Comparison of ENCODE assay signal across 21 cellular contexts in genomic region chr2:238157506-238158017, GRCh38. TPM values are rescaled to one million over a fixed set of nuclear protein-coding genes. Genes with fewer than 3 reads are reported as not detected.
A peak's percentile ranks its signal among the peaks of the same experiment; 100 is the strongest.
DNase-seq lines count a peak whose midpoint lies in the region; ATAC-seq, FAIRE-seq and TF ChIP-seq lines count a peak whose summit lies in the region.
"Had no signal": no experiment of that assay in that cellular context is flagged by ENCODE, and none has a peak within 500 bp of the region (broad histone marks: within the 10 kb centered on the region; RNA-seq: fewer than 3 reads in every experiment).

No MANE protein-coding gene starts in this region.

- H3K4me2 ChIP-seq in mesenchymal stem cell (ENCODE audit: low read length, poor library complexity, severe bottlenecking), result no peak overlapping the region

- H4K91ac ChIP-seq in mesenchymal stem cell (ENCODE audit: low read length), result no peak overlapping the region

- peak overlapping the region; percentile 66 for H2AK5ac ChIP-seq in mesenchymal stem cell (ENCODE audit: low read length, severe bottlenecking)

- H3K27ac Mint-ChIP-seq in CD8-positive, alpha-beta T cell, result no peak overlapping the region
- H3K27ac Mint-ChIP-seq in WTC11, result no peak overlapping the region
- H3K27ac Mint-ChIP-seq: activated CD4-positive, alpha-beta T cell treated with anti-CD3 and anti-CD28 coated beads, Interleukin-2, amount 10 ng/mL, durations not matched to agents 24 days and 14 days; CD4-positive, alpha-beta memory T cell; stimulated activated memory B cell treated with anti-CD40 and anti-IgM and Interleukin-4, amounts not matched to agents 10 μg/mL and 1 μg/mL and 100 μg/mL, for 72 hours had no signal

- no peak overlapping the region for H3K27ac ChIP-seq in CD8-positive, alpha-beta T cell (ENCODE audit: low read depth, low read length)
- H3K27ac ChIP-seq in mesenchymal stem cell (ENCODE audit: low read length, poor library complexity, severe bottlenecking), result no peak overlapping the region
- H3K27ac ChIP-seq: right lobe of liver, testis had no signal

- H3K14ac ChIP-seq in mesenchymal stem cell (ENCODE audit: low read length in 2 of 2), result no peak overlapping the region

- ATAC-seq in CD8-positive, alpha-beta T cell, result no peak
- no peak; the same call in 1 of the 2 replicates for ATAC-seq in WTC11
- ATAC-seq in activated T-cell treated with anti-CD3 and anti-CD28 coated beads, Interleukin-2, amount 50 U/mL, for 4 hours, result no peak
- ATAC-seq: gastrocnemius medialis; right lobe of liver; stimulated activated memory B cell treated with anti-CD40 and anti-IgM and Interleukin-4, amounts not matched to agents 10 μg/mL and 1 μg/mL and 100 μg/mL, for 72 hours had no signal

- H2BK15ac ChIP-seq in mesenchymal stem cell (ENCODE audit: low read depth, poor library complexity, severe bottlenecking), result peak overlapping the region; percentile 75

- H2BK12ac ChIP-seq in mesenchymal stem cell (ENCODE audit: low read length in 2 of 2), result no peak overlapping the region

- H3K4ac ChIP-seq in mesenchymal stem cell (ENCODE audit: low read depth in 1 of 2, low read length in 2 of 2), result no peak overlapping the region

- POLR2A ChIA-PET in CD8-positive, alpha-beta T cell (lab: Charles Lee), result no interaction called here
- POLR2A ChIA-PET in WTC11 (lab: Charles Lee), result no interaction called here

- H3K4me3 ChIP-seq in CD8-positive, alpha-beta T cell (ENCODE audit: low read depth, low read length), result no peak overlapping the region
- H3K4me3 ChIP-seq in mesenchymal stem cell (ENCODE audit: insufficient read depth in 1 of 2, low read depth in 1 of 2, low read length in 2 of 2), result no peak overlapping the region
- H3K4me3 ChIP-seq: right lobe of liver had no signal

- H3K4me1 ChIP-seq in CD8-positive, alpha-beta T cell (ENCODE audit: insufficient read depth, low read length), result peaks cover 9% of the 10 kb centered on the region
- H3K4me1 ChIP-seq in mesenchymal stem cell (ENCODE audit: control insufficient read depth, insufficient read depth, low read depth, low read length), result peaks cover 45% of the 10 kb centered on the region
- H3K4me1 ChIP-seq: right lobe of liver, testis had no signal

- peaks cover 12% of the 10 kb centered on the region for H3K4me1 Mint-ChIP-seq in CD8-positive, alpha-beta T cell (ENCODE audit: low read depth)
- H3K4me1 Mint-ChIP-seq in WTC11, result peaks cover 11% of the 10 kb centered on the region
- peaks cover 11% of the 10 kb centered on the region for H3K4me1 Mint-ChIP-seq in activated T-cell treated with anti-CD3 and anti-CD28 coated beads, Interleukin-2, amount 50 U/mL, for 4 hours (ENCODE audit: low read depth)

- TF ChIP-seq POLR2A in GM12891 (IDR thresholded peaks at IDR 0.05; ENCODE audit: low read depth, low read length), result no peak

- FAIRE-seq in frontal cortex (lab: Jason Lieb, UNC) (no peak), GM12891 (lab: Jason Lieb, UNC) (no peak)

- WGBS in mesenchymal stem cell, result 68% methylated on average over 13 of the region's 14 CpGs

- DNase-seq in CD8-positive, alpha-beta T cell, result peak in 1 of 7 experiments; percentile 9
- DNase-seq in DMS79 (lab: John Stamatoyannopoulos, UW), result peak; percentile 72
- no peak for DNase-seq in WTC11 (ENCODE audit: low spot score)
- DNase-seq in mesenchymal stem cell, result no peak
- no peak for DNase-seq in frontal cortex (ENCODE audit: low spot score in 2 of 2)
- no peak for DNase-seq in activated T-cell treated with anti-CD3 and anti-CD28 coated beads, Interleukin-2, amount 50 U/mL, for 4 hours
- no peak for DNase-seq in HuH-7.5 (ENCODE audit: low spot score)
- DNase-seq in GM12891 (ENCODE audit: insufficient read length, low spot score), result no peak
- DNase-seq: activated CD4-positive, alpha-beta T cell treated with anti-CD3 and anti-CD28 coated beads, Interleukin-2, amount 10 ng/mL, durations not matched to agents 24 days and 14 days; activated CD8-positive, alpha-beta memory T cell treated with anti-CD3 and anti-CD28 coated beads, Interleukin-2, amount 50 U/mL, for 4 hours; amygdala; CD4-positive, alpha-beta memory T cell; EL; erythroblast; Karpas-422; NCI-H524; testis had no signal

- H3K27me3 ChIP-seq in CD8-positive, alpha-beta T cell (ENCODE audit: insufficient read depth, low read length), result peaks cover 11% of the 10 kb centered on the region
- H3K27me3 ChIP-seq in mesenchymal stem cell (ENCODE audit: control insufficient read depth in 1 of 2, insufficient read depth in 1 of 2, low read length in 2 of 2), result peaks cover 0 to 12% of the 10 kb centered on the region in 2 experiments
- H3K27me3 ChIP-seq: right lobe of liver, testis had no signal

- H3K23ac ChIP-seq in mesenchymal stem cell (ENCODE audit: low read length in 2 of 2), result no peak overlapping the region

- H3K79me1 ChIP-seq in mesenchymal stem cell (replicated peaks; ENCODE audit: low read length, poor library complexity, severe bottlenecking), result no peaks in the 10 kb centered on the region

- CTCF ChIA-PET in CD8-positive, alpha-beta T cell (lab: Charles Lee), result no interaction called here
- CTCF ChIA-PET in WTC11 (lab: Charles Lee), result no interaction called here

- TF ChIP-seq CTCF in CD8-positive, alpha-beta T cell (IDR thresholded peaks at IDR 0.05), result no peak
- TF ChIP-seq CTCF in WTC11 (IDR thresholded peaks at IDR 0.05), result no peak

- H4K8ac ChIP-seq in mesenchymal stem cell (ENCODE audit: low read length), result no peak overlapping the region

- intact Hi-C loops in CD8-positive, alpha-beta T cell (cut with DNase I, micrococcal nuclease), result no loop called here

- H3K36me3 ChIP-seq in CD8-positive, alpha-beta T cell (ENCODE audit: insufficient read depth, low read length), result no peaks in the 10 kb centered on the region
- no peaks in the 10 kb centered on the region for H3K36me3 ChIP-seq in mesenchymal stem cell (ENCODE audit: control insufficient read depth in 1 of 2, insufficient read depth in 2 of 2, low read depth in 1 of 2, low read length in 2 of 2)
- H3K36me3 ChIP-seq: gastrocnemius medialis, right lobe of liver had no signal

- no peaks in the 10 kb centered on the region for H3K36me3 Mint-ChIP-seq in CD8-positive, alpha-beta T cell
- no peaks in the 10 kb centered on the region for H3K36me3 Mint-ChIP-seq in WTC11
- H3K36me3 Mint-ChIP-seq in activated T-cell treated with anti-CD3 and anti-CD28 coated beads, Interleukin-2, amount 50 U/mL, for 4 hours (ENCODE audit: insufficient read depth), result no peaks in the 10 kb centered on the region
- H3K36me3 Mint-ChIP-seq: CD4-positive, alpha-beta memory T cell; stimulated activated memory B cell treated with anti-CD40 and anti-IgM and Interleukin-4, amounts not matched to agents 10 μg/mL and 1 μg/mL and 100 μg/mL, for 72 hours had no signal

- H3K18ac ChIP-seq in mesenchymal stem cell (ENCODE audit: low read depth in 1 of 2, low read length in 2 of 2), result no peak overlapping the region

- no peaks in the 10 kb centered on the region for H3K9me3 Mint-ChIP-seq in CD8-positive, alpha-beta T cell
- H3K9me3 Mint-ChIP-seq in WTC11, result peaks cover 8% of the 10 kb centered on the region
- H3K9me3 Mint-ChIP-seq in activated T-cell treated with anti-CD3 and anti-CD28 coated beads, Interleukin-2, amount 50 U/mL, for 4 hours, result no peaks in the 10 kb centered on the region
- H3K9me3 Mint-ChIP-seq: activated CD4-positive, alpha-beta T cell treated with anti-CD3 and anti-CD28 coated beads, Interleukin-2, amount 10 ng/mL, durations not matched to agents 24 days and 14 days had no signal

- no peak overlapping the region for H2BK120ac ChIP-seq in mesenchymal stem cell (ENCODE audit: low read depth, low read length)

- H3K9me3 ChIP-seq in CD8-positive, alpha-beta T cell (ENCODE audit: low read length), result no peaks in the 10 kb centered on the region
- H3K9me3 ChIP-seq in mesenchymal stem cell (ENCODE audit: control insufficient read depth, low read length), result no peaks in the 10 kb centered on the region
- H3K9me3 ChIP-seq: gastrocnemius medialis, right lobe of liver, testis had no signal

- no peak overlapping the region for H3K9ac ChIP-seq in mesenchymal stem cell (ENCODE audit: low read length)

- H2BK5ac ChIP-seq in mesenchymal stem cell (ENCODE audit: low read depth, low read length, poor library complexity, severe bottlenecking), result no peak overlapping the region

- no peak overlapping the region for H2AFZ ChIP-seq in mesenchymal stem cell (ENCODE audit: low read depth, low read length)

- H3K4me3 Mint-ChIP-seq in CD8-positive, alpha-beta T cell, result peak overlapping the region; percentile 35
- peak overlapping the region; percentile 73 for H3K4me3 Mint-ChIP-seq in WTC11
- H3K4me3 Mint-ChIP-seq in activated T-cell treated with anti-CD3 and anti-CD28 coated beads, Interleukin-2, amount 50 U/mL, for 4 hours, result no peak overlapping the region

- H3K27me3 Mint-ChIP-seq in CD8-positive, alpha-beta T cell (ENCODE audit: low read depth), result peaks cover 16% of the 10 kb centered on the region
- H3K27me3 Mint-ChIP-seq in WTC11 (ENCODE audit: low read depth), result peaks cover 33% of the 10 kb centered on the region
- peaks cover 22% of the 10 kb centered on the region for H3K27me3 Mint-ChIP-seq in activated T-cell treated with anti-CD3 and anti-CD28 coated beads, Interleukin-2, amount 50 U/mL, for 4 hours (ENCODE audit: low read depth)

RNA-seq across cellular contexts. Expression of gene ERFE, which starts 1.2 kb away (rescaled TPM):
- not detected for total RNA-seq in CD8-positive, alpha-beta T cell
- total RNA-seq in WTC11 (2021) (4.5 to 6.3 TPM (median 6.0 TPM) in 3 replicates), frontal cortex (0.82 TPM)
- 2.3 TPM for polyA plus RNA-seq in mesenchymal stem cell (2013, experiment 1 of 2)
- polyA plus RNA-seq in mesenchymal stem cell (2013, experiment 2 of 2), result 2.3 TPM
- under 1 TPM; 0.13 to 0.91 (median 0.22) TPM for total RNA-seq in activated T-cell treated with anti-CD3 and anti-CD28 coated beads, Interleukin-2, amount 50 U/mL, for 4 hours
- polyA plus RNA-seq in GM12891 (2012; ENCODE audit: low read depth, missing spikeins), result not detected
- total RNA-seq: CD4-positive, alpha-beta memory T cell; lower leg skin had no signal
- polyA plus RNA-seq: CD4-positive, alpha-beta memory T cell had no signal

RNA-seq across cellular contexts. Expression of gene KLHL30, which starts 19.1 kb away (rescaled TPM):
- total RNA-seq in CD8-positive, alpha-beta T cell, result not detected
- total RNA-seq in WTC11 (2021), result 0.07 TPM in 1 of 3 replicates, not detected in the others
- 0.58 TPM for polyA plus RNA-seq in mesenchymal stem cell (2013, experiment 1 of 2)
- polyA plus RNA-seq in mesenchymal stem cell (2013, experiment 2 of 2), result 0.52 TPM
- under 0.01 TPM for total RNA-seq in frontal cortex
- total RNA-seq in activated T-cell treated with anti-CD3 and anti-CD28 coated beads, Interleukin-2, amount 50 U/mL, for 4 hours, result not detected
- polyA plus RNA-seq in GM12891 (2012; ENCODE audit: low read depth, missing spikeins), result not detected
- total RNA-seq: activated CD4-positive, alpha-beta T cell treated with anti-CD3 and anti-CD28 coated beads, Interleukin-2, amount 10 ng/mL, durations not matched to agents 24 days and 14 days; CD4-positive, alpha-beta memory T cell had no signal
- polyA plus RNA-seq: CD4-positive, alpha-beta memory T cell had no signal

RNA-seq across cellular contexts. Expression of gene ILKAP, which starts 45.9 kb away (rescaled TPM):
- 100 to 1,000 TPM; 133 to 144 TPM for total RNA-seq in CD8-positive, alpha-beta T cell
- 26.4 to 32.7 TPM (median 26.7 TPM) in 3 replicates for total RNA-seq in WTC11 (2021)
- 19.8 TPM for polyA plus RNA-seq in mesenchymal stem cell (2013, experiment 1 of 2)
- polyA plus RNA-seq in mesenchymal stem cell (2013, experiment 2 of 2), result 20.1 TPM
- 73.4 TPM for total RNA-seq in frontal cortex
- total RNA-seq in activated T-cell treated with anti-CD3 and anti-CD28 coated beads, Interleukin-2, amount 50 U/mL, for 4 hours, result 10 to 100 TPM; 64.5 to 70.9 (median 66.5) TPM
- 23.0 TPM for polyA plus RNA-seq in GM12891 (2012; ENCODE audit: low read depth, missing spikeins)

RNA-seq across cellular contexts. Expression of gene ESPNL, which starts 57.4 kb away (rescaled TPM):
- not detected for total RNA-seq in CD8-positive, alpha-beta T cell
- total RNA-seq in WTC11 (2021), result 1.1 to 1.4 TPM (median 1.1 TPM) in 3 replicates
- 0.19 TPM for polyA plus RNA-seq in mesenchymal stem cell (2013, experiment 1 of 2)
- 0.32 TPM for polyA plus RNA-seq in mesenchymal stem cell (2013, experiment 2 of 2)
- under 0.01 TPM for total RNA-seq in frontal cortex
- total RNA-seq in activated T-cell treated with anti-CD3 and anti-CD28 coated beads, Interleukin-2, amount 50 U/mL, for 4 hours, result under 1 TPM; 0.08 to 0.35 (median 0.14) TPM
- polyA plus RNA-seq in GM12891 (2012; ENCODE audit: low read depth, missing spikeins), result 1.2 TPM
- polyA plus RNA-seq: CD4-positive, alpha-beta memory T cell had no signal
